26 cellular contexts compared by ENCODE assay signal in the genomic region with DNA sequence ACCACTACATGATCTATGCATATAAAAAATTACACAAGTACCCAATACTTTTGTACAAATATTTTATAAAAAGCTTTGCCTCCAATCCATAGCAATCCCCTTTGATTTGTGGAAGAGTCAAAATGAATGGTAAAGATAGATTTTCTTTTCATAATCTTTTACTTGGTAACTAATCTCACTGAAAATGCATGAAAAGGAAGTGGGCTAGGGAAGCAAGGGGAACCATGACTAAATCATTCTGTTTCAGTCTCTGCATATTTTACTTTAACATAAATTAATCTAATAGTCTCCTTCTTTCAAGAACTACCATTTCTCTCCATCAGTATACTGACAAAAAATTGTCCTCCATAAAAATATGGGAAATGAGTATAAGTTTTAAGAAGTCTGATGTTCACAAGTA.
"Had no signal": no experiment of that assay in that cellular context is flagged by ENCODE, and none has a peak within 500 bp of the region (broad histone marks: within the 10 kb centered on the region; RNA-seq: fewer than 3 reads in every experiment).

No MANE protein-coding gene starts in this region.

- ATAC-seq: activated T-helper 17 cell treated with anti-CD3 and anti-CD28 coated beads, Interleukin-2, amount 50 U/mL, for 72 hours; SK-N-SH treated with all-trans-retinoic acid at 6 μM for 48 hours had no signal

- DNase-seq: activated CD4-positive, alpha-beta memory T cell treated with anti-CD3 and anti-CD28 coated beads for 36 hours; activated CD4-positive, alpha-beta T cell treated with anti-CD3 and anti-CD28 coated beads, Interleukin-2, amount 10 ng/mL, durations not matched to agents 7 days and 5 days; activated CD4-positive, CD25-positive, alpha-beta regulatory T cell; activated CD8-positive, alpha-beta memory T cell treated with anti-CD3 and anti-CD28 coated beads for 24 hours; activated gamma-delta T cell; activated naive CD4-positive, alpha-beta T cell treated with anti-CD3 and anti-CD28 coated beads, Interleukin-2, amount 50 U/mL, for 16 hours; activated naive CD8-positive, alpha-beta T cell treated with anti-CD3 and anti-CD28 coated beads, Interleukin-2, amount 10 ng/mL, durations not matched to agents 7 days and 5 days; activated T-cell treated with anti-CD3 and anti-CD28 coated beads, Interleukin-2, amount 50 U/mL, for 48 hours; adrenal gland; aorta; caudate nucleus; colonic mucosa; NCI-H1092; NCI-H1417; NCI-H1930; NCI-H2171; NCI-H2227 treated with DMSO at 0.1 percent for 48 hours; NCI-H446 treated with DMSO at 0.1 percent for 48 hours; NCI-H524 treated with DMSO at 0.1 percent for 48 hours; NCI-H774; OCI-M1; Peyer's patch; Right ventricle myocardium superior; SW 1271 had no signal
